12 cellular contexts compared by ENCODE assay signal in genomic region chr16:23729503-23730424, GRCh38. TPM values are rescaled to one million over a fixed set of nuclear protein-coding genes. Genes with fewer than 3 reads are reported as not detected.
A peak's percentile ranks its signal among the peaks of the same experiment; 100 is the strongest.
DNase-seq lines count a peak whose midpoint lies in the region; ATAC-seq and TF ChIP-seq lines count a peak whose summit lies in the region.
"Had no signal": no experiment of that assay in that cellular context is flagged by ENCODE, and none has a peak within 500 bp of the region (broad histone marks: within the 10 kb centered on the region; RNA-seq: fewer than 3 reads in every experiment).

No MANE protein-coding gene starts in this region.

- H3K27ac ChIP-seq in PC-3 (ENCODE audit: low read length): no peak overlapping the region
- H3K27ac ChIP-seq: ascending aorta, BLaER1 had no signal

- no peaks in the 10 kb centered on the region for H3K27me3 ChIP-seq in PC-3 (ENCODE audit: low read length)
- H3K27me3 ChIP-seq: ascending aorta, BLaER1 had no signal

- CTCF ChIA-PET in PC-3 (lab: Charles Lee): no interaction called here

- H3K36me3 Mint-ChIP-seq in activated naive CD8-positive, alpha-beta T cell treated with anti-CD3 and anti-CD28 coated beads, Interleukin-2, amount 50 U/mL, for 24 hours (ENCODE audit: low read depth): no peaks in the 10 kb centered on the region

- H3K79me2 ChIP-seq in PC-3 (ENCODE audit: low read length): no peaks in the 10 kb centered on the region

- H3K9me2 ChIP-seq in PC-3 (replicated peaks; ENCODE audit: low read length): no peaks in the 10 kb centered on the region

- no peak for ATAC-seq in PC-3
- ATAC-seq in activated naive CD8-positive, alpha-beta T cell treated with anti-CD3 and anti-CD28 coated beads, Interleukin-2, amount 50 U/mL, for 24 hours: no peak

- H3K27ac Mint-ChIP-seq in activated naive CD8-positive, alpha-beta T cell treated with anti-CD3 and anti-CD28 coated beads, Interleukin-2, amount 50 U/mL, for 24 hours: no peak overlapping the region

- no peaks in the 10 kb centered on the region for H3K9me3 ChIP-seq in PC-3 (ENCODE audit: low read length)
- H3K9me3 ChIP-seq: ascending aorta, BLaER1 had no signal

- H3K4me2 ChIP-seq in PC-3 (ENCODE audit: low read length): no peak overlapping the region
- H3K4me2 ChIP-seq: BLaER1 had no signal

- no peaks in the 10 kb centered on the region for H4K20me1 ChIP-seq in PC-3 (ENCODE audit: low read length)
- H4K20me1 ChIP-seq: BLaER1 had no signal

- DNase-seq in SIG-M5 treated with dmso at 0.1 percent for 504 hours (lab: John Stamatoyannopoulos, UW; ENCODE audit: unreplicated experiment) (peak; percentile 59), SIG-M5 (lab: John Stamatoyannopoulos, UW) (no peak), PC-3 (peak; percentile 35), fibroblast of mammary gland (ENCODE audit: low read depth) (peak; percentile 85), stromal cell of bone marrow (ENCODE audit: low read depth) (peak; percentile 24), RPMI8226 (no peak), NCI-H774 (lab: John Stamatoyannopoulos, UW) (no peak)
- no peak for DNase-seq in activated naive CD8-positive, alpha-beta T cell treated with anti-CD3 and anti-CD28 coated beads, Interleukin-2, amount 50 U/mL, for 24 hours
- DNase-seq: hippocampal formation, posterior cingulate gyrus had no signal

- H3K27me3 Mint-ChIP-seq in activated naive CD8-positive, alpha-beta T cell treated with anti-CD3 and anti-CD28 coated beads, Interleukin-2, amount 50 U/mL, for 24 hours: peaks cover 15% of the 10 kb centered on the region

- no peaks in the 10 kb centered on the region for H3K4me1 ChIP-seq in PC-3 (ENCODE audit: insufficient read depth, low read length)
- H3K4me1 ChIP-seq: ascending aorta, BLaER1 had no signal

- H3K4me3 ChIP-seq in PC-3 (ENCODE audit: low read length) (no peak overlapping the region), fibroblast of mammary gland (ENCODE audit: control insufficient read depth, low read depth, low read length) (no peak overlapping the region)
- H3K4me3 ChIP-seq: ascending aorta, BLaER1 had no signal

- no peak overlapping the region for H2AFZ ChIP-seq in PC-3 (ENCODE audit: low read length)

- BruUV-seq in PC-3 (replicated peaks; lab: Mats Ljungman, UMichigan): no TSS peak

- H3K9ac ChIP-seq in PC-3 (ENCODE audit: low read length): no peak overlapping the region
- H3K9ac ChIP-seq: BLaER1 had no signal

- TF ChIP-seq CTCF in PC-3 (conservative IDR thresholded peaks at IDR 0.05; ENCODE audit: low read depth, low read length) (no peak), fibroblast of mammary gland (conservative IDR thresholded peaks at IDR 0.05; ENCODE audit: control insufficient read depth, insufficient read depth, low read depth, low read length) (no peak)

- H3K4me1 Mint-ChIP-seq in activated naive CD8-positive, alpha-beta T cell treated with anti-CD3 and anti-CD28 coated beads, Interleukin-2, amount 50 U/mL, for 24 hours: peaks cover 7% of the 10 kb centered on the region

- H3K36me3 ChIP-seq in PC-3 (ENCODE audit: low read depth, low read length): no peaks in the 10 kb centered on the region
- H3K36me3 ChIP-seq: ascending aorta, BLaER1 had no signal

- no peaks in the 10 kb centered on the region for H3K9me3 Mint-ChIP-seq in activated naive CD8-positive, alpha-beta T cell treated with anti-CD3 and anti-CD28 coated beads, Interleukin-2, amount 50 U/mL, for 24 hours

- POLR2A ChIA-PET in PC-3 (lab: Charles Lee; ENCODE audit: unreplicated experiment): no interaction called here

- intact Hi-C loops in PC-3 (cut with micrococcal nuclease): loop anchor here (2.0 to 5.0 kb wide), 2 partner anchors 57 to 173 kb away; partner anchors contain the start of genes EARS2 and UBFD1

- no peaks in the 10 kb centered on the region for H3F3A ChIP-seq in PC-3 (ENCODE audit: low read length, unreplicated experiment)

- H3K4me3 Mint-ChIP-seq in activated naive CD8-positive, alpha-beta T cell treated with anti-CD3 and anti-CD28 coated beads, Interleukin-2, amount 50 U/mL, for 24 hours: no peak overlapping the region

RNA-seq across cellular contexts. Expression of gene ERN2, which starts 16.7 kb away (rescaled TPM):
- not detected in 2 replicates for total RNA-seq in PC-3 (2014; rRNA removed)
- total RNA-seq: ascending aorta had no signal

RNA-seq across cellular contexts. Expression of gene CHP2, which starts 25.1 kb away (rescaled TPM):
- not detected in 2 replicates for total RNA-seq in PC-3 (2014; rRNA removed)
- total RNA-seq: ascending aorta had no signal

RNA-seq across cellular contexts. Expression of gene PLK1, which starts 51.1 kb away (rescaled TPM):
- total RNA-seq in PC-3 (2014; rRNA removed): 58.6 and 67.8 TPM in 2 replicates

Comparison
In these comparisons a context has a peak if more than half of its experiments do, and no peak if none do; other contexts are left out.
1. DNase-seq: peak in SIG-M5 treated with dmso at 0.1 percent for 504 hours (single experiment), PC-3 (single experiment), fibroblast of mammary gland (single experiment) and stromal cell of bone marrow (single experiment); none in SIG-M5 (single experiment), RPMI8226 (single experiment), activated naive CD8-positive, alpha-beta T cell treated with anti-CD3 and anti-CD28 coated beads, Interleukin-2, amount 50 U/mL, for 24 hours (single experiment) and NCI-H774 (single experiment).